ENCODE assay signal across 8 cellular contexts in genomic region chr6:87697581-87698552, GRCh38. TPM values are rescaled to one million over a fixed set of nuclear protein-coding genes. Genes with fewer than 3 reads are reported as not detected.
A peak's percentile ranks its signal among the peaks of the same experiment; 100 is the strongest.
DNase-seq lines count a peak whose midpoint lies in the region; ATAC-seq, FAIRE-seq and TF ChIP-seq lines count a peak whose summit lies in the region.

No MANE protein-coding gene starts in this region.

- no peak for TF ChIP-seq CTCF in Loucy (conservative IDR thresholded peaks at IDR 0.05; ENCODE audit: low read length)

- H3K4me1 ChIP-seq in Loucy (ENCODE audit: insufficient read depth, low read length, poor library complexity, severe bottlenecking), result peaks cover 46% of the 10 kb centered on the region
- H3K4me1 ChIP-seq in adipocyte (ENCODE audit: control insufficient read depth, insufficient read depth, low read length), result peaks cover 38% of the 10 kb centered on the region
- H3K4me1 ChIP-seq in subcutaneous abdominal adipose tissue (ENCODE audit: control insufficient read depth in 5 of 5, insufficient read depth in 5 of 5, low read length in 5 of 5), result peaks cover 0 to 69% (median 48%) of the 10 kb centered on the region in 5 donors

- DNase-seq in Daoy (ENCODE audit: low read depth), result peak; percentile 7
- peak; percentile 91 for DNase-seq in adipocyte (ENCODE audit: low read depth)
- no peak for DNase-seq in ureter (ENCODE audit: low spot score)
- no peak for DNase-seq in kidney tubule cell (ENCODE audit: low spot score)

- H3K4me3 ChIP-seq in Loucy (ENCODE audit: low read length, poor library complexity, severe bottlenecking) (peak overlapping the region; percentile 99), adipocyte (ENCODE audit: low read length) (peak overlapping the region; percentile 98), subcutaneous abdominal adipose tissue (ENCODE audit: low read depth in 1 of 5, low read length in 5 of 5) (peak overlapping the region; percentile 80 to 98 (median 97))

- H3K79me2 ChIP-seq in Loucy (ENCODE audit: insufficient read depth, low read length), result peaks cover 91% of the 10 kb centered on the region

- H3K36me3 ChIP-seq in Loucy (ENCODE audit: insufficient read depth, low read length) (no peaks in the 10 kb centered on the region; the same call in 1 of the 2 replicates), adipocyte (ENCODE audit: control insufficient read depth, insufficient read depth, low read length, severe bottlenecking) (no peaks in the 10 kb centered on the region), subcutaneous abdominal adipose tissue (ENCODE audit: control insufficient read depth in 5 of 5, insufficient read depth in 5 of 5, low read length in 5 of 5) (no peaks in the 10 kb centered on the region)

- H3F3A ChIP-seq in Loucy (ENCODE audit: low read depth), result no peaks in the 10 kb centered on the region

- FAIRE-seq in islet of Langerhans (lab: Jason Lieb, UNC), result peak; percentile 79

- H3K27ac ChIP-seq in subcutaneous abdominal adipose tissue (ENCODE audit: low read depth, low read length), result peak overlapping the region; percentile 99

- H4K20me1 ChIP-seq in Loucy (ENCODE audit: insufficient read depth, low read length, poor library complexity, severe bottlenecking), result peaks cover 80% of the 10 kb centered on the region

- no peak overlapping the region for H2AFZ ChIP-seq in Loucy (ENCODE audit: low read length)

- ATAC-seq in GM18861 (IDR thresholded peaks at IDR 0.05; ENCODE audit: unreplicated experiment), result no peak

- H3K9ac ChIP-seq in Loucy (ENCODE audit: low read depth, low read length, poor library complexity, severe bottlenecking) (peak overlapping the region; percentile 98), adipocyte (ENCODE audit: low read length) (peak overlapping the region; percentile 97), subcutaneous abdominal adipose tissue (ENCODE audit: low read length in 5 of 5) (peak overlapping the region; percentile 40 to 100 (median 58))

- peaks cover 12% of the 10 kb centered on the region for H3K27me3 ChIP-seq in Loucy (ENCODE audit: insufficient read depth, low read length, poor library complexity, severe bottlenecking)
- H3K27me3 ChIP-seq in adipocyte (replicated peaks; ENCODE audit: control insufficient read depth, insufficient read depth, low read length), result no peaks in the 10 kb centered on the region
- no peaks in the 10 kb centered on the region for H3K27me3 ChIP-seq in subcutaneous abdominal adipose tissue (ENCODE audit: control insufficient read depth in 5 of 5, insufficient read depth in 4 of 5, low read length in 5 of 5)

- peak overlapping the region; percentile 94 for H3K4me2 ChIP-seq in Loucy (ENCODE audit: low read depth, low read length, poor library complexity, severe bottlenecking)

- H3K9me3 ChIP-seq in Loucy (ENCODE audit: insufficient read depth, low read depth, low read length) (no peaks in the 10 kb centered on the region), adipocyte (ENCODE audit: control insufficient read depth, low read length) (no peaks in the 10 kb centered on the region), subcutaneous abdominal adipose tissue (ENCODE audit: control insufficient read depth in 5 of 5, low read length in 5 of 5) (no peaks in the 10 kb centered on the region)

- no peaks in the 10 kb centered on the region for H3K9me2 ChIP-seq in Loucy (replicated peaks; ENCODE audit: low read depth, low read length)

RNA-seq across cellular contexts. Expression of gene AKIRIN2, which starts 4.2 kb away (rescaled TPM):
- total RNA-seq in Daoy (2014; rRNA removed; shearing (Covaris generic)), result 14.6 and 15.6 TPM in 2 replicates
- total RNA-seq in ureter, result 38.5 TPM

Comparison
In these comparisons a context has a peak if more than half of its experiments do, and no peak if none do; other contexts are left out.
1. DNase-seq: peak in Daoy (single experiment) and adipocyte (single experiment); none in ureter (single experiment) and kidney tubule cell (single experiment).
2. Peak in every context shown above with its lines, with median percentiles within 50 percentile points of each other: H3K4me3 ChIP-seq and H3K9ac ChIP-seq.